In the genomic region with DNA sequence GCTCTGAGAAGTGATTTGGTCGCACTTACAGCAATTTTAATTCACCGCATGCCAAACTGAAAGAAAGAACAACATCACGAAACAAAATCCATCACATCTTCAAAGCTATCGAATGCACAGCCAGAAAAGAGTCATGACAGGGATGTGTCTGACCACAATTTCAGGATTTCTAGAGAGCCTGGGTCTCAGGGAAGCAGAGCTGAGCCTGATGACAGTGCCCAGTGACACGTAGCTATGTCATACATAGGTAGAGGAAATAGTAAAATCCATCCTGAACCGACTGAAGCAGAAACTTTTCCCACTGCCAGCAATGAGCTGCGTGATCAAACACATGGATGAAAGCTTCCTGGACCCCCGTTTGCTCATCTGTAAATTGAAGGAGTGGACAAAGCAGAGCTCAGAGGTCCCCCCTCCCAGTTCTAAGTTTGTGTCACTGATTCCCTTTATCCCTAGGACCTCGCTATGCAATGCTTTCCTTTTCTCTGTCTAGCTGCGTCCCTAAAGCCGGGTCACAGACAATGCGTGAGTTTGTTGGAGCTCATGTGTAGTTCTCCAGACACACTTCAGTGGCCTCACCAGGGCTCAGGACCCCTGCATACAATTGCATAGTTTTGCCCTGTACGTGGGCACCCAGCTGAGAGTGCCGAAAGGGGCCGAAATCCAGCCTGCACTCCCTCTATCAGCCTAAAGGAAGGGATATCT, we compare ENCODE assay signal across 14 cellular contexts. TPM values are rescaled to one million over a fixed set of nuclear protein-coding genes. Genes with fewer than 3 reads are reported as not detected.
DNase-seq lines count a peak whose midpoint lies in the region; ATAC-seq and TF ChIP-seq lines count a peak whose summit lies in the region.
"Had no signal": no experiment of that assay in that cellular context is flagged by ENCODE, and none has a peak within 500 bp of the region (broad histone marks: within the 10 kb centered on the region; RNA-seq: fewer than 3 reads in every experiment).

No MANE protein-coding gene starts in this region.

- intact Hi-C loops in IMR-90 (cut with micrococcal nuclease), result no loop called here

- H3K27ac ChIP-seq in ACC112 (ENCODE audit: low read depth, low read length) (peak overlapping the region; percentile 15; the same call in 1 of the 2 replicates), IMR-90 (ENCODE audit: insufficient read depth, low read length) (peak overlapping the region; percentile 11; the same call in 1 of the 2 replicates)

- WGBS in IMR-90 (ENCODE audit: extremely low coverage in 2 of 2, insufficient read length in 1 of 2), 2 experiments, result 11% methylated on average over 3 of the region's 15 CpGs; no CpG with 5 or more reads in 1 of the 2 experiments

- ATAC-seq in IMR-90 (ENCODE audit: low read depth) (peak; percentile 10; the same call in 1 of the 2 replicates), GM18907 (IDR thresholded peaks at IDR 0.05; ENCODE audit: unreplicated experiment) (no peak)
- no peak for ATAC-seq in activated T-cell treated with anti-CD3 and anti-CD28 coated beads, Interleukin-2, amount 50 U/mL, for 4 hours
- ATAC-seq: natural killer cell had no signal

- DNase-seq in IMR-90 (peak; percentile 50), epithelial cell of esophagus (ENCODE audit: low read depth) (peak; percentile 57), nephron progenitor cell (no peak), NCI-H128 (lab: John Stamatoyannopoulos, UW; ENCODE audit: unreplicated experiment) (no peak)
- DNase-seq in activated T-cell treated with anti-CD3 and anti-CD28 coated beads, Interleukin-2, amount 50 U/mL, for 4 hours, result no peak
- DNase-seq in activated CD4-positive, alpha-beta T cell treated with anti-CD3 and anti-CD28 coated beads, Interleukin-2, amount 50 U/mL, for 4 hours, result no peak
- DNase-seq: COR-L47, natural killer cell, NCI-H146, NCI-H524, substantia nigra had no signal

- peak overlapping the region; percentile 94 for H3K14ac ChIP-seq in IMR-90 (replicated peaks; ENCODE audit: low read depth, low read length)

- H3K56ac ChIP-seq in IMR-90 (ENCODE audit: extremely low read depth, insufficient read depth, low read length), result no peak overlapping the region; the same call in 1 of the 2 replicates

- H3K4ac ChIP-seq in IMR-90 (ENCODE audit: low read depth, low read length), result peak overlapping the region; percentile 34

- dilution Hi-C loops in IMR-90 (cut with HindIII; ENCODE audit: low sequenced_read_pairs, unreplicated experiment), result no loop called here

- H3K4me3 Mint-ChIP-seq in nephron progenitor cell, result peak overlapping the region; percentile 45
- no peak overlapping the region for H3K4me3 Mint-ChIP-seq in activated T-cell treated with anti-CD3 and anti-CD28 coated beads, Interleukin-2, amount 50 U/mL, for 4 hours
- H3K4me3 Mint-ChIP-seq: natural killer cell; T-helper 1 cell treated with Interleukin-12 subunit alpha and Interleukin-12 subunit beta and Interleukin-4 antibody, amounts not matched to agents 30 μg/mL and 1 μg/mL, for 36 hours had no signal

- H2BK5ac ChIP-seq in IMR-90 (ENCODE audit: low read depth, low read length, poor library complexity, severe bottlenecking), result peak overlapping the region; percentile 25

- peak overlapping the region; percentile 57 for H4K91ac ChIP-seq in IMR-90 (ENCODE audit: insufficient read depth, low read depth, low read length)

- in situ Hi-C loops in IMR-90 (cut with MboI; ENCODE audit: low sequenced_read_pairs), result no loop called here

- H4K5ac ChIP-seq in IMR-90 (ENCODE audit: low read depth, low read length), result peak overlapping the region; percentile 24

- peaks cover 28% of the 10 kb centered on the region for H4K20me1 ChIP-seq in IMR-90 (ENCODE audit: insufficient read depth, low read length)

- peak overlapping the region; percentile 21 for H3K18ac ChIP-seq in IMR-90 (ENCODE audit: low read depth, low read length)

- peaks cover 45% of the 10 kb centered on the region for H3K4me1 ChIP-seq in ACC112 (ENCODE audit: control insufficient read depth, insufficient read depth, low read length, unreplicated experiment)
- H3K4me1 ChIP-seq in IMR-90 (ENCODE audit: control insufficient read depth, insufficient read depth, low read length), result peaks cover 21% of the 10 kb centered on the region

- no peaks in the 10 kb centered on the region for H3K9me3 Mint-ChIP-seq in nephron progenitor cell
- H3K9me3 Mint-ChIP-seq in activated T-cell treated with anti-CD3 and anti-CD28 coated beads, Interleukin-2, amount 50 U/mL, for 4 hours, result no peaks in the 10 kb centered on the region
- H3K9me3 Mint-ChIP-seq: natural killer cell; T-helper 1 cell treated with Interleukin-12 subunit alpha and Interleukin-12 subunit beta and Interleukin-4 antibody, amounts not matched to agents 30 μg/mL and 1 μg/mL, for 36 hours had no signal

- H3K27me3 ChIP-seq in ACC112 (ENCODE audit: insufficient read depth, low read length), result no peaks in the 10 kb centered on the region
- H3K27me3 ChIP-seq in IMR-90 (ENCODE audit: control insufficient read depth, insufficient read depth, low read length), result no peaks in the 10 kb centered on the region

- peaks cover 49 to 79% of the 10 kb centered on the region in 2 experiments for H3K79me1 ChIP-seq in IMR-90 (ENCODE audit: low read depth in 1 of 2, low read length in 2 of 2)

- H3K9me1 ChIP-seq in IMR-90 (ENCODE audit: insufficient read depth, low read length), result peaks cover 10% of the 10 kb centered on the region

- H3K23ac ChIP-seq in IMR-90 (ENCODE audit: low read depth, low read length), result peak overlapping the region; percentile 94

- H2AK9ac ChIP-seq in IMR-90 (replicated peaks; ENCODE audit: low read depth, low read length, poor library complexity), result peak overlapping the region; percentile 21

- H3K4me2 ChIP-seq in IMR-90 (ENCODE audit: low read depth, low read length), result peak overlapping the region; percentile 94

- peaks cover 91% of the 10 kb centered on the region for H3K79me2 ChIP-seq in ACC112 (ENCODE audit: control insufficient read depth, insufficient read depth, low read length, unreplicated experiment)

- no peak for TF ChIP-seq RAD21 in IMR-90 (IDR thresholded peaks at IDR 0.05; ENCODE audit: low read length)

- H2BK120ac ChIP-seq in IMR-90 (ENCODE audit: low read depth, low read length), result peak overlapping the region; percentile 56

- H3K36me3 ChIP-seq in ACC112 (ENCODE audit: insufficient read depth, low read length) (peaks cover 5% of the 10 kb centered on the region; the same call in 1 of the 2 replicates), IMR-90 (ENCODE audit: control insufficient read depth, insufficient read depth, low read length) (no peaks in the 10 kb centered on the region)

- H2AK5ac ChIP-seq in IMR-90 (ENCODE audit: low read depth, low read length), result peak overlapping the region; percentile 50; the same call in 1 of the 2 replicates

- peak overlapping the region; percentile 50 for H3K9ac ChIP-seq in IMR-90 (ENCODE audit: low read depth, low read length)

- peak overlapping the region; percentile 11; the same call in 1 of the 2 replicates for H2BK20ac ChIP-seq in IMR-90 (ENCODE audit: low read depth, low read length)

- peaks cover 2% of the 10 kb centered on the region for H3K27me3 Mint-ChIP-seq in nephron progenitor cell (ENCODE audit: low read depth, poor library complexity)
- H3K27me3 Mint-ChIP-seq in activated T-cell treated with anti-CD3 and anti-CD28 coated beads, Interleukin-2, amount 50 U/mL, for 4 hours (ENCODE audit: low read depth), result no peaks in the 10 kb centered on the region

- no peak for TF ChIP-seq POLR2A in IMR-90 (IDR thresholded peaks at IDR 0.05; ENCODE audit: low read depth, low read length)

- POLR2A ChIA-PET in IMR-90 (lab: Charles Lee; ENCODE audit: unreplicated experiment), result interaction anchor here (0.5 kb wide), 1 partner anchor 157 kb away, joined by 4 read pairs; no protein-coding TSS in a partner anchor

- H3K4me1 Mint-ChIP-seq in nephron progenitor cell, result peaks cover 62% of the 10 kb centered on the region
- no peaks in the 10 kb centered on the region for H3K4me1 Mint-ChIP-seq in activated T-cell treated with anti-CD3 and anti-CD28 coated beads, Interleukin-2, amount 50 U/mL, for 4 hours (ENCODE audit: low read depth)
- H3K4me1 Mint-ChIP-seq: natural killer cell had no signal

- peak overlapping the region; percentile 71 for H3K27ac Mint-ChIP-seq in nephron progenitor cell
- H3K27ac Mint-ChIP-seq: natural killer cell; T-helper 1 cell treated with Interleukin-12 subunit alpha and Interleukin-12 subunit beta and Interleukin-4 antibody, amounts not matched to agents 30 μg/mL and 1 μg/mL, for 36 hours had no signal

- no peaks in the 10 kb centered on the region for H3K36me3 Mint-ChIP-seq in nephron progenitor cell (ENCODE audit: low read depth)
- no peaks in the 10 kb centered on the region for H3K36me3 Mint-ChIP-seq in activated T-cell treated with anti-CD3 and anti-CD28 coated beads, Interleukin-2, amount 50 U/mL, for 4 hours (ENCODE audit: insufficient read depth)
- H3K36me3 Mint-ChIP-seq: natural killer cell had no signal

- TF ChIP-seq CTCF in IMR-90 (conservative IDR thresholded peaks at IDR 0.05; ENCODE audit: low read depth, low read length) (no peak), epithelial cell of esophagus (IDR thresholded peaks at IDR 0.05; ENCODE audit: insufficient read depth, low read depth, low read length, missing control alignments) (no peak), nephron progenitor cell (IDR thresholded peaks at IDR 0.05) (no peak)

- peak overlapping the region in 1 of 2 experiments; percentile 68; a peak in 2 of 4 replicates for H4K8ac ChIP-seq in IMR-90 (ENCODE audit: low read depth in 2 of 2, low read length in 2 of 2)

- H3K9me3 ChIP-seq in IMR-90 (ENCODE audit: control insufficient read depth, insufficient read depth, low read length), result no peaks in the 10 kb centered on the region

- H3K4me3 ChIP-seq in ACC112 (ENCODE audit: low read depth, low read length) (peak overlapping the region; percentile 77), IMR-90 (ENCODE audit: insufficient read depth, low read depth, low read length) (peak overlapping the region; percentile 33), epithelial cell of esophagus (ENCODE audit: low read length) (no peak overlapping the region)

- CTCF ChIA-PET in IMR-90 (lab: Yijun Ruan, JAX), result interaction anchor here (0.7 to 1.0 kb wide), 4 partner anchors 9 to 164 kb away, joined by 3 read pairs; no protein-coding TSS in a partner anchor

- peak overlapping the region; percentile 2; the same call in 1 of the 3 replicates for H2BK15ac ChIP-seq in IMR-90 (ENCODE audit: low read depth, low read length)

- no TSS peak for BruUV-seq in IMR-90 (replicated peaks; lab: Mats Ljungman, UMichigan)

- H2AFZ ChIP-seq in ACC112 (ENCODE audit: low read length, unreplicated experiment) (no peak overlapping the region), IMR-90 (replicated peaks; ENCODE audit: low read length, poor library complexity) (peak overlapping the region; percentile 76)

TF ChIP-seq in IMR-90, 13 proteins besides CTCF, POLR2A, EP300 and RAD21 (continues in another document):
- TF ChIP-seq RCOR1 (IDR thresholded peaks at IDR 0.05; ENCODE audit: insufficient replicate concordance, low read length) (no peak), MAZ (IDR thresholded peaks at IDR 0.05; ENCODE audit: borderline replicate concordance, low read depth, low read length) (no peak)

RNA-seq across cellular contexts. Expression of a gene that starts 37.6 kb away (rescaled TPM):
- 93.9 and 148 TPM in 2 replicates for total RNA-seq in IMR-90 (2012; rRNA removed)
- 64.8 and 65.1 TPM in 2 replicates for polyA plus RNA-seq in IMR-90 (2012; rRNA removed)
- polyA plus RNA-seq in IMR-90 (2012; cell fraction: cytosol; rRNA removed), result 37.7 and 114 TPM in 2 replicates
- polyA plus RNA-seq in IMR-90 (2012; cell fraction: nucleus; rRNA removed; ENCODE audit: low replicate concordance), result 22.9 and 25.9 TPM in 2 replicates
- under 1 TPM in 1 of 3 donors, not detected in 2; 0.18 TPM for total RNA-seq in activated T-cell treated with anti-CD3 and anti-CD28 coated beads, Interleukin-2, amount 50 U/mL, for 4 hours

Comparison
In these comparisons a context has a peak if more than half of its experiments do, and no peak if none do; other contexts are left out.
1. DNase-seq: peak in IMR-90 (single experiment) and epithelial cell of esophagus (single experiment); none in nephron progenitor cell (single experiment), activated T-cell treated with anti-CD3 and anti-CD28 coated beads, Interleukin-2, amount 50 U/mL, for 4 hours (single experiment), activated CD4-positive, alpha-beta T cell treated with anti-CD3 and anti-CD28 coated beads, Interleukin-2, amount 50 U/mL, for 4 hours (0 of 2) and NCI-H128 (single experiment).
2. RNA of a gene that starts 37.6 kb away (total RNA-seq): 93.9 to 148 TPM in IMR-90; 0.18 TPM in activated T-cell treated with anti-CD3 and anti-CD28 coated beads, Interleukin-2, amount 50 U/mL, for 4 hours; every median in the first group is over 10 times any median in the second.